ENCODE assay signal across 28 cellular contexts in genomic region chr4:181538435-181538834, GRCh38.
"Had no signal": no experiment of that assay in that cellular context is flagged by ENCODE, and none has a peak within 500 bp of the region (broad histone marks: within the 10 kb centered on the region; RNA-seq: fewer than 3 reads in every experiment).

No MANE protein-coding gene starts in this region.

- H3K36me3 ChIP-seq: brain microvascular endothelial cell, esophagus muscularis mucosa, gastrocnemius medialis, heart left ventricle, WERI-Rb-1 had no signal

- H3K27ac ChIP-seq: brain microvascular endothelial cell, esophagus muscularis mucosa, foreskin keratinocyte, gastrocnemius medialis, heart left ventricle, WERI-Rb-1 had no signal

- H3K27me3 ChIP-seq: brain microvascular endothelial cell, esophagus muscularis mucosa, foreskin keratinocyte, gastrocnemius medialis, heart left ventricle had no signal

- H3K4me3 ChIP-seq: esophagus muscularis mucosa, gastrocnemius medialis, heart left ventricle had no signal

- H3K4me1 ChIP-seq: esophagus muscularis mucosa, foreskin keratinocyte, gastrocnemius medialis, heart left ventricle had no signal

- ATAC-seq: activated CD4-positive, CD25-positive, alpha-beta regulatory T cell treated with anti-CD3 and anti-CD28 coated beads, Interleukin-2, amount 50 U/mL, for 24 hours; activated CD8-positive, alpha-beta T cell treated with anti-CD3 and anti-CD28 coated beads for 36 hours; activated T-cell treated with anti-CD3 and anti-CD28 coated beads, Interleukin-2, amount 50 U/mL, for 4 hours; activated T-helper 17 cell treated with anti-CD3 and anti-CD28 coated beads, Interleukin-2, amount 50 U/mL, for 72 hours; effector memory CD8-positive, alpha-beta T cell; foreskin keratinocyte; gastrocnemius medialis; heart left ventricle had no signal

- DNase-seq: activated B cell treated with CpG ODN at 0.5 μM for 24 hours; activated CD4-positive, alpha-beta T cell treated with anti-CD3 and anti-CD28 coated beads for 48 hours; activated CD4-positive, alpha-beta T cell treated with anti-CD3 and anti-CD28 coated beads, Interleukin-2, amount 50 U/mL, for 1 hour; activated CD4-positive, alpha-beta T cell treated with anti-CD3 and anti-CD28 coated beads, Interleukin-2, amount 50 U/mL, for 48 hours; activated CD8-positive, alpha-beta memory T cell treated with anti-CD3 and anti-CD28 coated beads for 24 hours; activated CD8-positive, alpha-beta T cell treated with anti-CD3 and anti-CD28 coated beads for 36 hours; activated effector memory CD4-positive, alpha-beta T cell treated with Interleukin-2 at 50 U/mL for 16 hours; activated gamma-delta T cell treated with Interleukin-2 at 50 U/mL for 16 hours; activated naive CD4-positive, alpha-beta T cell treated with anti-CD3 and anti-CD28 coated beads, Interleukin-2, amount 50 U/mL, for 16 hours; activated naive CD4-positive, alpha-beta T cell treated with Interleukin-2 at 50 U/mL for 16 hours; activated T-cell treated with anti-CD3 and anti-CD28 coated beads, Interleukin-2, amount 50 U/mL, for 4 hours; amniotic stem cell; anterior cingulate cortex; brain microvascular endothelial cell; cortex of kidney; dermis blood vessel endothelial cell; effector CD4-positive, alpha-beta T cell; effector memory CD8-positive, alpha-beta T cell; erythroblast; foreskin keratinocyte; gastrocnemius medialis; glutamatergic neuron; heart left ventricle; T-helper 9 cell; WERI-Rb-1 had no signal

- H3K9me3 ChIP-seq: esophagus muscularis mucosa, gastrocnemius medialis, heart left ventricle had no signal
